ENCODE assay signal across 31 cellular contexts in genomic region chrX:12887767-12888166, GRCh38. TPM values are rescaled to one million over a fixed set of nuclear protein-coding genes. Genes with fewer than 3 reads are reported as not detected.
"Had no signal": no experiment of that assay in that cellular context is flagged by ENCODE, and none has a peak within 500 bp of the region (broad histone marks: within the 10 kb centered on the region; RNA-seq: fewer than 3 reads in every experiment).

No MANE protein-coding gene starts in this region.

- H3K36me3 ChIP-seq: ascending aorta, gastroesophageal sphincter, left ventricle myocardium inferior, neutrophil, suprapubic skin, tibial artery, upper lobe of right lung had no signal

- H3K9me3 Mint-ChIP-seq: activated naive CD8-positive, alpha-beta T cell treated with anti-CD3 and anti-CD28 coated beads, Interleukin-2, amount 10 ng/mL, durations not matched to agents 7 days and 5 days; stimulated activated effector memory CD8-positive, alpha-beta T cell treated with anti-CD3 and anti-CD28 coated beads, Interleukin-12 subunit alpha, Interleukin-12 subunit beta, amount 100 ng/mL, for 72 hours had no signal

- H3K79me2 ChIP-seq: hepatocyte had no signal

- H3K4me1 Mint-ChIP-seq: T-helper 17 cell had no signal

- ATAC-seq: activated CD8-positive, alpha-beta memory T cell treated with anti-CD3 and anti-CD28 coated beads, Interleukin-2, amount 10 ng/mL, durations not matched to agents 7 days and 5 days; activated CD8-positive, alpha-beta T cell treated with anti-CD3 and anti-CD28 coated beads, Interleukin-2, amount 10 ng/mL, durations not matched to agents 7 days and 5 days; gastroesophageal sphincter; mucosa of descending colon; sciatic nerve; stimulated activated effector memory CD8-positive, alpha-beta T cell treated with anti-CD3 and anti-CD28 coated beads, Interleukin-12 subunit alpha, Interleukin-12 subunit beta, amount 100 ng/mL, for 72 hours; T-helper 17 cell; upper lobe of right lung had no signal

- DNase-seq: activated CD4-positive, alpha-beta T cell treated with anti-CD3 and anti-CD28 coated beads for 1 hour; activated CD8-positive, alpha-beta memory T cell treated with anti-CD3 and anti-CD28 coated beads, Interleukin-2, amount 10 ng/mL, durations not matched to agents 7 days and 5 days; activated CD8-positive, alpha-beta T cell treated with anti-CD3 and anti-CD28 coated beads, Interleukin-2, amount 10 ng/mL, durations not matched to agents 7 days and 5 days; activated effector memory CD4-positive, alpha-beta T cell treated with Interleukin-2 at 50 U/mL for 16 hours; activated naive CD4-positive, alpha-beta T cell treated with Interleukin-2 at 50 U/mL for 16 hours; activated naive CD8-positive, alpha-beta T cell treated with anti-CD3 and anti-CD28 coated beads, Interleukin-2, amount 10 ng/mL, durations not matched to agents 7 days and 5 days; caudate nucleus; islet precursor cell; left ventricle myocardium inferior; mucosa of descending colon; stimulated activated CD4-positive, alpha-beta T cell treated with anti-CD3 and anti-CD28 coated beads, Interleukin-12 subunit alpha, Interleukin-12 subunit beta, amount 100 ng/mL, for 4 hours; stimulated activated CD4-positive, alpha-beta T cell treated with anti-CD3 and anti-CD28 coated beads, Interleukin-4, amount 100 ng/mL, for 24 hours; T-helper 17 cell; tibial artery; upper lobe of right lung had no signal

- H3K36me3 Mint-ChIP-seq: activated naive CD8-positive, alpha-beta T cell treated with anti-CD3 and anti-CD28 coated beads, Interleukin-2, amount 10 ng/mL, durations not matched to agents 7 days and 5 days; stimulated activated effector memory CD8-positive, alpha-beta T cell treated with anti-CD3 and anti-CD28 coated beads, Interleukin-12 subunit alpha, Interleukin-12 subunit beta, amount 100 ng/mL, for 72 hours had no signal

- H3K9me3 ChIP-seq: ascending aorta, gastroesophageal sphincter, left ventricle myocardium inferior, mucosa of descending colon, neutrophil, suprapubic skin, tibial artery, upper lobe of right lung had no signal

- H2AFZ ChIP-seq: hepatocyte had no signal

- H3K4me1 ChIP-seq: ascending aorta, gastroesophageal sphincter, left ventricle myocardium inferior, suprapubic skin, tibial artery, upper lobe of right lung had no signal

- H3K27ac Mint-ChIP-seq: activated CD8-positive, alpha-beta memory T cell treated with anti-CD3 and anti-CD28 coated beads, Interleukin-2, amount 10 ng/mL, durations not matched to agents 7 days and 5 days; activated CD8-positive, alpha-beta T cell treated with anti-CD3 and anti-CD28 coated beads, Interleukin-2, amount 10 ng/mL, durations not matched to agents 7 days and 5 days; activated naive CD8-positive, alpha-beta T cell treated with anti-CD3 and anti-CD28 coated beads, Interleukin-2, amount 10 ng/mL, durations not matched to agents 7 days and 5 days; nephron; stimulated activated effector memory CD8-positive, alpha-beta T cell treated with anti-CD3 and anti-CD28 coated beads, Interleukin-12 subunit alpha, Interleukin-12 subunit beta, amount 100 ng/mL, for 72 hours; T-helper 17 cell had no signal

- H3K4me3 ChIP-seq: ascending aorta, gastroesophageal sphincter, hepatocyte, left ventricle myocardium inferior, lung, mucosa of descending colon, skin epidermis, suprapubic skin, tibial artery, upper lobe of right lung had no signal

- H3K4me3 Mint-ChIP-seq: activated CD8-positive, alpha-beta memory T cell treated with anti-CD3 and anti-CD28 coated beads, Interleukin-2, amount 10 ng/mL, durations not matched to agents 7 days and 5 days; activated CD8-positive, alpha-beta T cell treated with anti-CD3 and anti-CD28 coated beads, Interleukin-2, amount 10 ng/mL, durations not matched to agents 7 days and 5 days; activated naive CD8-positive, alpha-beta T cell treated with anti-CD3 and anti-CD28 coated beads, Interleukin-2, amount 10 ng/mL, durations not matched to agents 7 days and 5 days; nephron; stimulated activated effector memory CD8-positive, alpha-beta T cell treated with anti-CD3 and anti-CD28 coated beads, Interleukin-12 subunit alpha, Interleukin-12 subunit beta, amount 100 ng/mL, for 72 hours; T-helper 17 cell had no signal

- H3K4me2 ChIP-seq: hepatocyte had no signal

- H3K27me3 ChIP-seq: ascending aorta, gastroesophageal sphincter, hepatocyte, neutrophil, suprapubic skin, tibial artery, upper lobe of right lung had no signal

- H3K27ac ChIP-seq: ascending aorta, gastroesophageal sphincter, hepatocyte, left ventricle myocardium inferior, neutrophil, skin epidermis, suprapubic skin, tibial artery, upper lobe of right lung had no signal

RNA-seq across cellular contexts. Expression of gene TLR8, which starts 18.7 kb away (rescaled TPM):
- total RNA-seq: activated CD8-positive, alpha-beta memory T cell treated with anti-CD3 and anti-CD28 coated beads, Interleukin-2, amount 10 ng/mL, durations not matched to agents 7 days and 5 days; activated CD8-positive, alpha-beta T cell treated with anti-CD3 and anti-CD28 coated beads, Interleukin-2, amount 10 ng/mL, durations not matched to agents 7 days and 5 days; chondrocyte; endothelial cell of umbilical vein; fibroblast of lung; fibroblast of villous mesenchyme; myocyte; osteocyte had no signal
- polyA plus RNA-seq: endothelial cell of umbilical vein, fibroblast of lung, hepatocyte had no signal

RNA-seq across cellular contexts. Expression of gene TLR7, which starts 20.9 kb away (rescaled TPM):
- total RNA-seq: ascending aorta, chondrocyte, endothelial cell of umbilical vein, fibroblast of lung, fibroblast of villous mesenchyme, myocyte, osteocyte had no signal
- polyA plus RNA-seq: endothelial cell of umbilical vein, fibroblast of lung, hepatocyte had no signal
